In genomic region chr10:120942806-120943413, GRCh38 we compare ENCODE assay signal across 8 cellular contexts.
A peak's percentile ranks its signal among the peaks of the same experiment; 100 is the strongest.
DNase-seq lines count a peak whose midpoint lies in the region; ATAC-seq and TF ChIP-seq lines count a peak whose summit lies in the region.

No MANE protein-coding gene starts in this region.

- no peak overlapping the region for H3K4me3 ChIP-seq in right lobe of liver

- ATAC-seq in GM18867 (IDR thresholded peaks at IDR 0.05; ENCODE audit: unreplicated experiment) (peak; percentile 97), HG03135 (IDR thresholded peaks at IDR 0.05; ENCODE audit: unreplicated experiment) (peak; percentile 94), right lobe of liver (peak; percentile 94 to 98 (median 96))

- no peaks in the 10 kb centered on the region for H3K4me1 ChIP-seq in right lobe of liver

- intact Hi-C loops in activated CD4-positive, alpha-beta T cell treated with anti-CD3 and anti-CD28 coated beads, Interleukin-2, amount 10 ng/mL, durations not matched to agents 24 days and 14 days (cut with micrococcal nuclease) = loop anchor here (1.0 to 2.0 kb wide), 3 partner anchors 666 to 944 kb away; no protein-coding TSS in a partner anchor
- intact Hi-C loops in right lobe of liver (cut with DNase I) = loop anchor here (5.0 to 10.0 kb wide), 4 partner anchors 662 to 942 kb away; no protein-coding TSS in a partner anchor

- H3K9me3 Mint-ChIP-seq in activated CD4-positive, alpha-beta T cell treated with anti-CD3 and anti-CD28 coated beads, Interleukin-2, amount 10 ng/mL, durations not matched to agents 24 days and 14 days = no peaks in the 10 kb centered on the region

- no peaks in the 10 kb centered on the region for H3K36me3 Mint-ChIP-seq in activated CD4-positive, alpha-beta T cell treated with anti-CD3 and anti-CD28 coated beads, Interleukin-2, amount 10 ng/mL, durations not matched to agents 24 days and 14 days (ENCODE audit: low read depth)

- H3K27ac Mint-ChIP-seq in activated CD4-positive, alpha-beta T cell treated with anti-CD3 and anti-CD28 coated beads, Interleukin-2, amount 10 ng/mL, durations not matched to agents 24 days and 14 days = no peak overlapping the region

- H3K4me1 Mint-ChIP-seq in activated CD4-positive, alpha-beta T cell treated with anti-CD3 and anti-CD28 coated beads, Interleukin-2, amount 10 ng/mL, durations not matched to agents 24 days and 14 days = peaks cover 6% of the 10 kb centered on the region

- DNase-seq in AG08395 (ENCODE audit: low spot score) (peak; percentile 84), NCI-H460 (ENCODE audit: extremely low read depth, low read depth) (peak; percentile 75), right lobe of liver (peak; percentile 78 to 83 (median 79))
- DNase-seq in activated CD4-positive, alpha-beta T cell treated with anti-CD3 and anti-CD28 coated beads, Interleukin-2, amount 10 ng/mL, durations not matched to agents 24 days and 14 days = peak; percentile 93
- peak; percentile 36 to 54 (median 46) for DNase-seq in stimulated activated CD4-positive, alpha-beta T cell treated with anti-CD3 and anti-CD28 coated beads, TNF-alpha, amount 100 ng/mL, for 4 hours (ENCODE audit: low read depth in 3 of 3)

- WGBS in right lobe of liver (ENCODE audit: insufficient coverage, low coverage, low lambda C conversion rate, missing lambda C conversion rate) = 28% methylated on average over 13 of the region's 23 CpGs

- H3K27me3 ChIP-seq in right lobe of liver = no peaks in the 10 kb centered on the region

- TF ChIP-seq CTCF in right lobe of liver (IDR thresholded peaks at IDR 0.05) = peak; percentile 87 to 88 (median 87)

- no peaks in the 10 kb centered on the region for H3K36me3 ChIP-seq in right lobe of liver

- H3K9me3 ChIP-seq in right lobe of liver = no peaks in the 10 kb centered on the region

- no peak for TF ChIP-seq POLR2A in right lobe of liver (IDR thresholded peaks at IDR 0.05)

- peak overlapping the region; percentile 21 for H3K4me3 Mint-ChIP-seq in activated CD4-positive, alpha-beta T cell treated with anti-CD3 and anti-CD28 coated beads, Interleukin-2, amount 10 ng/mL, durations not matched to agents 24 days and 14 days

- peaks cover 2% of the 10 kb centered on the region for H3K27me3 Mint-ChIP-seq in activated CD4-positive, alpha-beta T cell treated with anti-CD3 and anti-CD28 coated beads, Interleukin-2, amount 10 ng/mL, durations not matched to agents 24 days and 14 days

- H3K27ac ChIP-seq in cingulate gyrus (ENCODE audit: low read depth, low read length) (peak overlapping the region; percentile 74), right lobe of liver (no peak overlapping the region)
